Comparison of ENCODE assay signal across 2 cellular contexts in the genomic region with DNA sequence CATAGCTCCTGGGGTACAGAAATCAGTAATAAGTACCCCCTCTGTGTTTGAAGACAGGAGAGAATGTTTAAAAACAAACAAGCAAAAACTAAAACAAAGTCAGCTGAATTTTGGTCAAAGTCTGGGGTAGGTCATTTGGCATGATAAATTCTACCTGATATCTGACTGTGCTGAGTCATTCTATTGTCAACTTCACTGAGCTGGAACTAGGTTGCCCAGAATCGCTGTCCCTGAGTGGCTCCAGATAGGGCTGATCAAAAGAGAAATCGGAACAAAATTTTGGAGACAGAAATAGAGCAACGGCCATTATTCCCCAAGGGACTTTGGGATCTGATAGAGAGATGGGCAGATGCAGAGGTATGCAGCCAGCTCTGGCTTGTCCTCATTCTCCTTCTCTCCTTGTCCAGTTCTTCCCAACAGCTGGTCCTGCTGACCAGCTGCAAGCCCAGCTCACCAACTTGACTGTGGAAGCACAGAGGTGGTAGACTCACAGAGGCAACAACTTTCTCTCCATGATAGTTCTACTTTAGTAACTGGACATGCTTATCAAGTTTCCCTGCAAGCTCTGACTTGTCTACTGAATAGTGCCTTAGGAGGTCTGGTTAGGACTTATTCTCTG.
TF ChIP-seq lines count a peak whose summit lies in the region.

No MANE protein-coding gene starts in this region.

TF ChIP-seq in SK-N-SH, 30 proteins besides CTCF, POLR2A, EP300 and RAD21 (continued from another document):
- TF ChIP-seq NRF1 (IDR thresholded peaks at IDR 0.05; ENCODE audit: low read depth, low read length) (no peak), SIN3A (IDR thresholded peaks at IDR 0.05; ENCODE audit: borderline replicate concordance, low read depth, low read length) (no peak), RFX5 (IDR thresholded peaks at IDR 0.05; ENCODE audit: low read length) (no peak), ELF1 (IDR thresholded peaks at IDR 0.05) (no peak), RXRA (IDR thresholded peaks at IDR 0.05; ENCODE audit: borderline replicate concordance, low read depth) (no peak)
- TF ChIP-seq, protein P1, sequence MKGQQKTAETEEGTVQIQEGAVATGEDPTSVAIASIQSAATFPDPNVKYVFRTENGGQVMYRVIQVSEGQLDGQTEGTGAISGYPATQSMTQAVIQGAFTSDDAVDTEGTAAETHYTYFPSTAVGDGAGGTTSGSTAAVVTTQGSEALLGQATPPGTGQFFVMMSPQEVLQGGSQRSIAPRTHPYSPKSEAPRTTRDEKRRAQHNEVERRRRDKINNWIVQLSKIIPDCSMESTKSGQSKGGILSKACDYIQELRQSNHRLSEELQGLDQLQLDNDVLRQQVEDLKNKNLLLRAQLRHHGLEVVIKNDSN (IDR thresholded peaks at IDR 0.05; ENCODE audit: borderline replicate concordance, low read depth), result no peak
- TF ChIP-seq, protein P2, sequence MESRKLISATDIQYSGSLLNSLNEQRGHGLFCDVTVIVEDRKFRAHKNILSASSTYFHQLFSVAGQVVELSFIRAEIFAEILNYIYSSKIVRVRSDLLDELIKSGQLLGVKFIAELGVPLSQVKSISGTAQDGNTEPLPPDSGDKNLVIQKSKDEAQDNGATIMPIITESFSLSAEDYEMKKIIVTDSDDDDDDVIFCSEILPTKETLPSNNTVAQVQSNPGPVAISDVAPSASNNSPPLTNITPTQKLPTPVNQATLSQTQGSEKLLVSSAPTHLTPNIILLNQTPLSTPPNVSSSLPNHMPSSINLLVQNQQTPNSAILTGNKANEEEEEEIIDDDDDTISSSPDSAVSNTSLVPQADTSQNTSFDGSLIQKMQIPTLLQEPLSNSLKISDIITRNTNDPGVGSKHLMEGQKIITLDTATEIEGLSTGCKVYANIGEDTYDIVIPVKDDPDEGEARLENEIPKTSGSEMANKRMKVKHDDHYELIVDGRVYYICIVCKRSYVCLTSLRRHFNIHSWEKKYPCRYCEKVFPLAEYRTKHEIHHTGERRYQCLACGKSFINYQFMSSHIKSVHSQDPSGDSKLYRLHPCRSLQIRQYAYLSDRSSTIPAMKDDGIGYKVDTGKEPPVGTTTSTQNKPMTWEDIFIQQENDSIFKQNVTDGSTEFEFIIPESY (IDR thresholded peaks at IDR 0.05; ENCODE audit: borderline replicate concordance, low read depth), result no peak
- TF ChIP-seq, protein P3, sequence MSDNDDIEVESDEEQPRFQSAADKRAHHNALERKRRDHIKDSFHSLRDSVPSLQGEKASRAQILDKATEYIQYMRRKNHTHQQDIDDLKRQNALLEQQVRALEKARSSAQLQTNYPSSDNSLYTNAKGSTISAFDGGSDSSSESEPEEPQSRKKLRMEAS (IDR thresholded peaks at IDR 0.05; ENCODE audit: low read depth), result no peak

TF ChIP-seq in liver, 16 proteins besides CTCF, POLR2A, EP300 and RAD21 (continued from another document):
- TF ChIP-seq, protein P2 (IDR thresholded peaks at IDR 0.05), result peak; percentile 42
- TF ChIP-seq, protein P3 (IDR thresholded peaks at IDR 0.05), result peak; percentile 49
- TF ChIP-seq TAF1 (conservative IDR thresholded peaks at IDR 0.05) (no peak), YY1 (IDR thresholded peaks at IDR 0.05) (peak; percentile 87), FOXA1 (IDR thresholded peaks at IDR 0.05) (peak; percentile 4), HNF4G (IDR thresholded peaks at IDR 0.05) (peak; percentile 45)
- TF ChIP-seq, protein P4, sequence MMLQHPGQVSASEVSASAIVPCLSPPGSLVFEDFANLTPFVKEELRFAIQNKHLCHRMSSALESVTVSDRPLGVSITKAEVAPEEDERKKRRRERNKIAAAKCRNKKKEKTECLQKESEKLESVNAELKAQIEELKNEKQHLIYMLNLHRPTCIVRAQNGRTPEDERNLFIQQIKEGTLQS (IDR thresholded peaks at IDR 0.05), result peak; percentile 59
- TF ChIP-seq, protein P5, sequence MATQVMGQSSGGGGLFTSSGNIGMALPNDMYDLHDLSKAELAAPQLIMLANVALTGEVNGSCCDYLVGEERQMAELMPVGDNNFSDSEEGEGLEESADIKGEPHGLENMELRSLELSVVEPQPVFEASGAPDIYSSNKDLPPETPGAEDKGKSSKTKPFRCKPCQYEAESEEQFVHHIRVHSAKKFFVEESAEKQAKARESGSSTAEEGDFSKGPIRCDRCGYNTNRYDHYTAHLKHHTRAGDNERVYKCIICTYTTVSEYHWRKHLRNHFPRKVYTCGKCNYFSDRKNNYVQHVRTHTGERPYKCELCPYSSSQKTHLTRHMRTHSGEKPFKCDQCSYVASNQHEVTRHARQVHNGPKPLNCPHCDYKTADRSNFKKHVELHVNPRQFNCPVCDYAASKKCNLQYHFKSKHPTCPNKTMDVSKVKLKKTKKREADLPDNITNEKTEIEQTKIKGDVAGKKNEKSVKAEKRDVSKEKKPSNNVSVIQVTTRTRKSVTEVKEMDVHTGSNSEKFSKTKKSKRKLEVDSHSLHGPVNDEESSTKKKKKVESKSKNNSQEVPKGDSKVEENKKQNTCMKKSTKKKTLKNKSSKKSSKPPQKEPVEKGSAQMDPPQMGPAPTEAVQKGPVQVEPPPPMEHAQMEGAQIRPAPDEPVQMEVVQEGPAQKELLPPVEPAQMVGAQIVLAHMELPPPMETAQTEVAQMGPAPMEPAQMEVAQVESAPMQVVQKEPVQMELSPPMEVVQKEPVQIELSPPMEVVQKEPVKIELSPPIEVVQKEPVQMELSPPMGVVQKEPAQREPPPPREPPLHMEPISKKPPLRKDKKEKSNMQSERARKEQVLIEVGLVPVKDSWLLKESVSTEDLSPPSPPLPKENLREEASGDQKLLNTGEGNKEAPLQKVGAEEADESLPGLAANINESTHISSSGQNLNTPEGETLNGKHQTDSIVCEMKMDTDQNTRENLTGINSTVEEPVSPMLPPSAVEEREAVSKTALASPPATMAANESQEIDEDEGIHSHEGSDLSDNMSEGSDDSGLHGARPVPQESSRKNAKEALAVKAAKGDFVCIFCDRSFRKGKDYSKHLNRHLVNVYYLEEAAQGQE (IDR thresholded peaks at IDR 0.05), result peak; percentile 88
